19 cellular contexts compared by ENCODE assay signal in the genomic region with DNA sequence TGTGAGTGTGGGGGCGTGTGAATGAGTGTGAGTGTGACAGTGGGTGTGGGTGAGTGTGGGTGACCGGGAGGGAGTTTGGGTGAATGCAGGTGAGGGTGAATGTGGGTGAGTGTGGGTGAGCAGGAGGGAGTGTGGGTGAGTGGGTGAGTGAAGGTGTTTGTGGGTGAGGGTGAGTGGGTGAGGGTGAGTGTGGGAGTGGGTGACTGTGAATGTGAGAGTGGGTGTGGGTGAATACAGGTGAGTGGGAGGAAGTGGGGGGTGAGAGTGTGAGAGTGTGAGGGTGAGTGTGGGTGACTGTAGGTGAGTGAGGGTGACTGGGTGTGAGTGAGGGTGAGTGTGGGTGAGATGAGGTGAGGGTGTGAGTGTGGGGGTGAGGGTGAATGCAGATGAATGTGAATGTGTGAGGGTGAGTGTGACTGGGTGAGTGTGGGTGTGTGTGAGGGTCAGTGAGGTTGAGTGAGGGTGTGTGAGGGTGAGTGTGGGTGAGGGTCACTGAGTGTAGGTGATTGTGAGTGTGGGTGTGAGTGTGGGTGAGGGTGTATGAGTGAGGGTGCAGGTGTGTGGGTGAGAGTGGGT.
A peak's percentile ranks its signal among the peaks of the same experiment; 100 is the strongest.
DNase-seq lines count a peak whose midpoint lies in the region; ATAC-seq and TF ChIP-seq lines count a peak whose summit lies in the region.
"Had no signal": no experiment of that assay in that cellular context is flagged by ENCODE, and none has a peak within 500 bp of the region (broad histone marks: within the 10 kb centered on the region; RNA-seq: fewer than 3 reads in every experiment).

No MANE protein-coding gene starts in this region.

- H2BK12ac ChIP-seq in H9 (ENCODE audit: insufficient read length, low read depth, low read length) (no peak overlapping the region), neuronal stem cell (ENCODE audit: low read length) (peak overlapping the region; percentile 84)

- H3K4me3 ChIP-seq in A673 (ENCODE audit: low read depth, low read length, poor library complexity, severe bottlenecking) (peak overlapping the region; percentile 48), neuronal stem cell (ENCODE audit: low read length in 2 of 2) (peak overlapping the region in 1 of 2 donors; percentile 31), WERI-Rb-1 (ENCODE audit: low read depth, low read length) (no peak overlapping the region)

- POLR2A ChIA-PET in A673 (lab: Charles Lee; ENCODE audit: low non-redundant PET): interaction anchor here (1.1 kb wide), 1 partner anchor 99 kb away, joined by 3 read pairs; no protein-coding TSS in a partner anchor

- H3K23me2 ChIP-seq in H9 (ENCODE audit: insufficient read length, low read depth, low read length, poor library complexity, severe bottlenecking): no peaks in the 10 kb centered on the region

- H3K27ac ChIP-seq in A673 (ENCODE audit: low read depth, low read length, poor library complexity, severe bottlenecking) (peak overlapping the region; percentile 97), H9 (ENCODE audit: insufficient read length, low read depth, low read length) (no peak overlapping the region), neuronal stem cell (replicated peaks; ENCODE audit: low read length) (no peak overlapping the region), WERI-Rb-1 (no peak overlapping the region)
- H3K27ac ChIP-seq: HL-60 had no signal

- H3K23ac ChIP-seq in H9 (ENCODE audit: insufficient read length, low read depth, low read length) (peak overlapping the region; percentile 26), neuronal stem cell (ENCODE audit: low read depth, low read length, poor library complexity) (no peak overlapping the region)

- H3K4ac ChIP-seq in H9 (ENCODE audit: low read depth, low read length) (no peak overlapping the region), neuronal stem cell (ENCODE audit: low read length) (no peak overlapping the region)

- DNase-seq in A673 (ENCODE audit: low spot score) (no peak), H9 (no peak), neuronal stem cell (ENCODE audit: low spot score) (no peak), WERI-Rb-1 (no peak), ecto neural progenitor cell (ENCODE audit: low spot score) (no peak), NCI-H1105 treated with DMSO at 0.1 percent for 48 hours (lab: John Stamatoyannopoulos, UW) (no peak)
- no peak for DNase-seq in activated naive CD8-positive, alpha-beta T cell treated with anti-CD3 and anti-CD28 coated beads, Interleukin-2, amount 50 U/mL, for 24 hours
- DNase-seq: BE2C; CD8-positive, alpha-beta T cell; COR-L47; DMS153; DMS79 treated with DMSO at 0.1 percent for 48 hours; EL; GDM1 had no signal

- H3K4me1 ChIP-seq in A673 (ENCODE audit: insufficient read depth, low read length, poor library complexity, severe bottlenecking) (peaks cover 42% of the 10 kb centered on the region), H9 (ENCODE audit: insufficient read depth, low read length) (no peaks in the 10 kb centered on the region), neuronal stem cell (ENCODE audit: control insufficient read depth in 2 of 2, insufficient read depth in 1 of 2, low read depth in 1 of 2, low read length in 2 of 2) (peaks cover 2 to 3% of the 10 kb centered on the region in 2 donors)
- H3K4me1 ChIP-seq: BE2C had no signal

- no peak overlapping the region for H3K56ac ChIP-seq in H9 (ENCODE audit: insufficient read length, low read depth, low read length)

- H3K18ac ChIP-seq in H9 (ENCODE audit: insufficient read length, low read depth, low read length) (peak overlapping the region; percentile 48), neuronal stem cell (ENCODE audit: low read length) (peak overlapping the region; percentile 83)

- H4K8ac ChIP-seq in H9 (replicated peaks; ENCODE audit: insufficient read length, low read depth, low read length): peak overlapping the region; percentile 24
- H4K8ac ChIP-seq in neuronal stem cell (ENCODE audit: low read depth, low read length): peak overlapping the region; percentile 43

- WGBS in H9 (ENCODE audit: extremely low coverage, insufficient read length, low lambda C conversion rate): no CpG with 5 or more reads among the region's 2 CpGs
- no CpG with 5 or more reads among the region's 2 CpGs for WGBS in neuronal stem cell (ENCODE audit: extremely low coverage in 2 of 2, insufficient read length in 2 of 2, insufficient replicate concordance in 1 of 2), 2 donors

- H3K79me1 ChIP-seq in H9 (ENCODE audit: insufficient read depth, low read depth, low read length, poor library complexity, severe bottlenecking) (no peaks in the 10 kb centered on the region), neuronal stem cell (ENCODE audit: low read depth, low read length) (peaks cover 2% of the 10 kb centered on the region)

- H2BK15ac ChIP-seq in H9 (ENCODE audit: low read depth, low read length) (no peak overlapping the region), neuronal stem cell (ENCODE audit: low read length) (no peak overlapping the region)

- H3K27me3 Mint-ChIP-seq in H9 (ENCODE audit: low read depth): no peaks in the 10 kb centered on the region
- H3K27me3 Mint-ChIP-seq in activated naive CD8-positive, alpha-beta T cell treated with anti-CD3 and anti-CD28 coated beads, Interleukin-2, amount 50 U/mL, for 24 hours: no peaks in the 10 kb centered on the region
- H3K27me3 Mint-ChIP-seq in stimulated activated memory B cell treated with anti-CD40 and anti-IgM and Interleukin-4, amounts not matched to agents 10 μg/mL and 1 μg/mL and 100 μg/mL, for 72 hours: no peaks in the 10 kb centered on the region
- H3K27me3 Mint-ChIP-seq: IgD-negative memory B cell had no signal

- H2BK120ac ChIP-seq in H9 (ENCODE audit: low read depth, low read length, poor library complexity, severe bottlenecking) (no peak overlapping the region), neuronal stem cell (ENCODE audit: low read depth, low read length) (no peak overlapping the region)

- H3K4me3 Mint-ChIP-seq in H9: no peak overlapping the region
- H3K4me3 Mint-ChIP-seq in activated naive CD8-positive, alpha-beta T cell treated with anti-CD3 and anti-CD28 coated beads, Interleukin-2, amount 50 U/mL, for 24 hours: no peak overlapping the region
- no peak overlapping the region for H3K4me3 Mint-ChIP-seq in stimulated activated memory B cell treated with anti-CD40 and anti-IgM and Interleukin-4, amounts not matched to agents 10 μg/mL and 1 μg/mL and 100 μg/mL, for 72 hours
- H3K4me3 Mint-ChIP-seq: CD14-positive monocyte; CD8-positive, alpha-beta T cell; IgD-negative memory B cell had no signal

- H3K36me3 Mint-ChIP-seq in H9 (ENCODE audit: insufficient read depth in 1 of 3, low read depth in 3 of 3): peaks cover 0 to 1% (median 0%) of the 10 kb centered on the region in 3 experiments; a peak in 1 of 7 replicates
- peaks cover 2% of the 10 kb centered on the region for H3K36me3 Mint-ChIP-seq in activated naive CD8-positive, alpha-beta T cell treated with anti-CD3 and anti-CD28 coated beads, Interleukin-2, amount 50 U/mL, for 24 hours (ENCODE audit: low read depth)
- no peaks in the 10 kb centered on the region for H3K36me3 Mint-ChIP-seq in stimulated activated memory B cell treated with anti-CD40 and anti-IgM and Interleukin-4, amounts not matched to agents 10 μg/mL and 1 μg/mL and 100 μg/mL, for 72 hours
- H3K36me3 Mint-ChIP-seq: CD14-positive monocyte; CD8-positive, alpha-beta T cell had no signal

- H3K36me3 ChIP-seq in A673 (ENCODE audit: insufficient read depth, low read length, poor library complexity, severe bottlenecking) (no peaks in the 10 kb centered on the region), neuronal stem cell (replicated peaks in 1 of 2; ENCODE audit: control insufficient read depth in 2 of 2, insufficient read depth in 2 of 2, low read length in 2 of 2) (no peaks in the 10 kb centered on the region), WERI-Rb-1 (no peaks in the 10 kb centered on the region)
- H3K36me3 ChIP-seq: BE2C had no signal

- ATAC-seq in activated naive CD8-positive, alpha-beta T cell treated with anti-CD3 and anti-CD28 coated beads, Interleukin-2, amount 50 U/mL, for 24 hours: peak; percentile 40
- no peak for ATAC-seq in stimulated activated memory B cell treated with anti-CD40 and anti-IgM and Interleukin-4, amounts not matched to agents 10 μg/mL and 1 μg/mL and 100 μg/mL, for 72 hours
- ATAC-seq: CD8-positive, alpha-beta T cell; HCT116 had no signal

- no peak overlapping the region for H3K27ac Mint-ChIP-seq in H9
- H3K27ac Mint-ChIP-seq in activated naive CD8-positive, alpha-beta T cell treated with anti-CD3 and anti-CD28 coated beads, Interleukin-2, amount 50 U/mL, for 24 hours: no peak overlapping the region
- no peak overlapping the region for H3K27ac Mint-ChIP-seq in stimulated activated memory B cell treated with anti-CD40 and anti-IgM and Interleukin-4, amounts not matched to agents 10 μg/mL and 1 μg/mL and 100 μg/mL, for 72 hours
- H3K27ac Mint-ChIP-seq: CD14-positive monocyte; CD8-positive, alpha-beta T cell; IgD-negative memory B cell had no signal

- no peak for TF ChIP-seq CTCF in A673 (conservative IDR thresholded peaks at IDR 0.05; ENCODE audit: low read depth, low read length)
- no peak for TF ChIP-seq CTCF in H9 (conservative IDR thresholded peaks at IDR 0.05)
- no peak for TF ChIP-seq CTCF in WERI-Rb-1 (IDR thresholded peaks at IDR 0.05; ENCODE audit: low read depth, low read length)

- H3K14ac ChIP-seq in H9 (ENCODE audit: insufficient read depth, low read length) (no peak overlapping the region), neuronal stem cell (ENCODE audit: low read length) (peak overlapping the region; percentile 47)

- no peak overlapping the region for H2AFZ ChIP-seq in H9 (ENCODE audit: low read length)
- H2AFZ ChIP-seq in neuronal stem cell (ENCODE audit: low read length): no peak overlapping the region

- no peak overlapping the region for H2BK20ac ChIP-seq in H9 (ENCODE audit: low read depth, low read length, poor library complexity, severe bottlenecking)

- H3K4me2 ChIP-seq in H9 (ENCODE audit: insufficient read depth, insufficient read length, low read length) (no peak overlapping the region), neuronal stem cell (ENCODE audit: insufficient read depth, low read length, poor library complexity, severe bottlenecking) (no peak overlapping the region)

- H2AK5ac ChIP-seq in H9 (ENCODE audit: insufficient read length, low read length) (no peak overlapping the region), neuronal stem cell (ENCODE audit: low read depth, low read length) (no peak overlapping the region)

- H4K5ac ChIP-seq in H9 (ENCODE audit: insufficient read length, low read depth, low read length): peak overlapping the region; percentile 90

- BruUV-seq in A673 (replicated peaks; lab: Mats Ljungman, UMichigan): no TSS peak

- intact Hi-C loops in A673 (cut with micrococcal nuclease; ENCODE audit: unreplicated experiment): loop anchor here (2.0 kb wide), 2 partner anchors 65 to 99 kb away; no protein-coding TSS in a partner anchor

- H3K9ac ChIP-seq in H9 (ENCODE audit: extremely low read depth, insufficient read length, low read length) (no peak overlapping the region), neuronal stem cell (ENCODE audit: low read depth, low read length, poor library complexity) (no peak overlapping the region)

- no peaks in the 10 kb centered on the region for H3K79me2 ChIP-seq in H9 (ENCODE audit: insufficient read depth, low read length)

- H2BK5ac ChIP-seq in H9 (ENCODE audit: insufficient read length, low read length) (no peak overlapping the region), neuronal stem cell (ENCODE audit: low read length) (no peak overlapping the region)

- H3K4me1 Mint-ChIP-seq in H9: no peaks in the 10 kb centered on the region
- no peaks in the 10 kb centered on the region for H3K4me1 Mint-ChIP-seq in activated naive CD8-positive, alpha-beta T cell treated with anti-CD3 and anti-CD28 coated beads, Interleukin-2, amount 50 U/mL, for 24 hours
- H3K4me1 Mint-ChIP-seq in stimulated activated memory B cell treated with anti-CD40 and anti-IgM and Interleukin-4, amounts not matched to agents 10 μg/mL and 1 μg/mL and 100 μg/mL, for 72 hours: no peaks in the 10 kb centered on the region
- H3K4me1 Mint-ChIP-seq: IgD-negative memory B cell had no signal

- H3K27me3 ChIP-seq in A673 (replicated peaks; ENCODE audit: insufficient read depth, low read depth, low read length, poor library complexity) (no peaks in the 10 kb centered on the region), H9 (ENCODE audit: insufficient read depth, low read length) (no peaks in the 10 kb centered on the region), neuronal stem cell (ENCODE audit: control insufficient read depth in 3 of 3, insufficient read depth in 3 of 3, low read depth in 1 of 3, low read length in 3 of 3) (no peaks in the 10 kb centered on the region), WERI-Rb-1 (ENCODE audit: insufficient read depth, low read depth, severe bottlenecking) (no peaks in the 10 kb centered on the region)
- H3K27me3 ChIP-seq: BE2C had no signal

- no peaks in the 10 kb centered on the region for H3K9me3 ChIP-seq in A673 (ENCODE audit: low read depth, low read length, poor library complexity, severe bottlenecking)
- H3K9me3 ChIP-seq in H9 (ENCODE audit: control insufficient read depth, low read depth, low read length): no peaks in the 10 kb centered on the region
- H3K9me3 ChIP-seq in neuronal stem cell (replicated peaks in 1 of 2; ENCODE audit: control insufficient read depth in 2 of 2, insufficient read depth in 1 of 2, low read depth in 1 of 2, low read length in 2 of 2): peaks cover 0 to 7% of the 10 kb centered on the region in 2 donors
- H3K9me3 ChIP-seq in WERI-Rb-1 (ENCODE audit: severe bottlenecking): no peaks in the 10 kb centered on the region
- H3K9me3 ChIP-seq: BE2C had no signal

- peaks cover 0 to 2% of the 10 kb centered on the region in 2 experiments; a peak in 2 of 5 replicates for H3K9me3 Mint-ChIP-seq in H9
- peaks cover 4% of the 10 kb centered on the region for H3K9me3 Mint-ChIP-seq in activated naive CD8-positive, alpha-beta T cell treated with anti-CD3 and anti-CD28 coated beads, Interleukin-2, amount 50 U/mL, for 24 hours
- H3K9me3 Mint-ChIP-seq in stimulated activated memory B cell treated with anti-CD40 and anti-IgM and Interleukin-4, amounts not matched to agents 10 μg/mL and 1 μg/mL and 100 μg/mL, for 72 hours: peaks cover 21% of the 10 kb centered on the region
- H3K9me3 Mint-ChIP-seq: CD8-positive, alpha-beta T cell had no signal

- H4K91ac ChIP-seq in H9 (ENCODE audit: insufficient read length, low read depth, low read length): no peak overlapping the region
- H4K91ac ChIP-seq in neuronal stem cell (ENCODE audit: low read depth, low read length, poor library complexity): no peak overlapping the region

- no peak overlapping the region for H3T11ph ChIP-seq in H9 (ENCODE audit: low read length)

- CTCF ChIA-PET in A673 (lab: Charles Lee): interaction anchor here (0.6 kb wide), 1 partner anchor 174 kb away, joined by 5 read pairs; no protein-coding TSS in a partner anchor

- no peaks in the 10 kb centered on the region for H4K20me1 ChIP-seq in H9 (ENCODE audit: control insufficient read depth, insufficient read depth, insufficient read length)
